ENCODE assay signal across 30 cellular contexts in genomic region chr9:109092587-109092986, GRCh38. TPM values are rescaled to one million over a fixed set of nuclear protein-coding genes. Genes with fewer than 3 reads are reported as not detected.
DNase-seq lines count a peak whose midpoint lies in the region; ATAC-seq, FAIRE-seq and TF ChIP-seq lines count a peak whose summit lies in the region.
"Had no signal": no experiment of that assay in that cellular context is flagged by ENCODE, and none has a peak within 500 bp of the region (broad histone marks: within the 10 kb centered on the region; RNA-seq: fewer than 3 reads in every experiment).

No MANE protein-coding gene starts in this region.

- no peak for ATAC-seq in HG02884 (IDR thresholded peaks at IDR 0.05; ENCODE audit: unreplicated experiment)
- ATAC-seq: HepG2, PC-3 had no signal

- TF ChIP-seq CTCF in cardiac muscle cell (IDR thresholded peaks at IDR 0.05; ENCODE audit: low read depth, low read length) (no peak), right atrium auricular region (IDR thresholded peaks at IDR 0.05) (no peak), OCI-LY3 (IDR thresholded peaks at IDR 0.05; ENCODE audit: low read depth, low read length) (no peak), chondrocyte (IDR thresholded peaks at IDR 0.05) (no peak), neural crest cell (conservative IDR thresholded peaks at IDR 0.05) (no peak)

- H3K27ac Mint-ChIP-seq in chondrocyte (ENCODE audit: unreplicated experiment): peak overlapping the region; percentile 18
- H3K27ac Mint-ChIP-seq in neural crest cell (ENCODE audit: unreplicated experiment): peak overlapping the region; percentile 25
- H3K27ac Mint-ChIP-seq: activated CD4-positive, alpha-beta T cell treated with anti-CD3 and anti-CD28 coated beads, Interleukin-2, amount 10 ng/mL, durations not matched to agents 7 days and 5 days; T-helper 2 cell treated with Interferon-gamma antibody and Interleukin-4, amounts not matched to agents 5 μg/mL and 100 μg/mL, for 36 hours had no signal

- H3K9me3 Mint-ChIP-seq in chondrocyte (ENCODE audit: low read depth): no peaks in the 10 kb centered on the region
- no peaks in the 10 kb centered on the region for H3K9me3 Mint-ChIP-seq in neural crest cell
- H3K9me3 Mint-ChIP-seq: activated CD4-positive, alpha-beta T cell treated with anti-CD3 and anti-CD28 coated beads, Interleukin-2, amount 10 ng/mL, durations not matched to agents 7 days and 5 days; T-helper 2 cell treated with Interferon-gamma antibody and Interleukin-4, amounts not matched to agents 5 μg/mL and 100 μg/mL, for 36 hours had no signal

- H3K36me3 ChIP-seq in cardiac muscle cell (peaks cover 16% of the 10 kb centered on the region), right atrium auricular region (peaks cover 34% of the 10 kb centered on the region), OCI-LY3 (replicated peaks; ENCODE audit: low read depth, low read length) (peaks cover 45% of the 10 kb centered on the region)

- no peaks in the 10 kb centered on the region for H3K27me3 Mint-ChIP-seq in chondrocyte (ENCODE audit: low read depth)
- no peaks in the 10 kb centered on the region for H3K27me3 Mint-ChIP-seq in neural crest cell (ENCODE audit: low read depth)
- H3K27me3 Mint-ChIP-seq: activated CD4-positive, alpha-beta T cell treated with anti-CD3 and anti-CD28 coated beads, Interleukin-2, amount 10 ng/mL, durations not matched to agents 7 days and 5 days had no signal

- H3K27ac ChIP-seq in cardiac muscle cell: peak overlapping the region; percentile 9
- H3K27ac ChIP-seq in right atrium auricular region: no peak overlapping the region
- H3K27ac ChIP-seq in OCI-LY3 (ENCODE audit: low read length): no peak overlapping the region
- H3K27ac ChIP-seq: BLaER1, parathyroid adenoma, testis had no signal

- H3K4me1 ChIP-seq in cardiac muscle cell (ENCODE audit: low read depth) (peaks cover 12% of the 10 kb centered on the region), right atrium auricular region (peaks cover 0 to 39% of the 10 kb centered on the region in 2 donors), OCI-LY3 (ENCODE audit: low read length) (peaks cover 12% of the 10 kb centered on the region)
- H3K4me1 ChIP-seq: BLaER1 had no signal

- H2AFZ ChIP-seq in OCI-LY3 (ENCODE audit: low read depth, low read length): no peak overlapping the region
- H2AFZ ChIP-seq: parathyroid adenoma had no signal

- H3K4me3 Mint-ChIP-seq in chondrocyte (ENCODE audit: unreplicated experiment) (no peak overlapping the region), neural crest cell (no peak overlapping the region)
- H3K4me3 Mint-ChIP-seq: activated CD4-positive, alpha-beta T cell treated with anti-CD3 and anti-CD28 coated beads, Interleukin-2, amount 10 ng/mL, durations not matched to agents 7 days and 5 days; T-helper 2 cell treated with Interferon-gamma antibody and Interleukin-4, amounts not matched to agents 5 μg/mL and 100 μg/mL, for 36 hours had no signal

- H3K9ac ChIP-seq in OCI-LY3 (ENCODE audit: low read length): no peak overlapping the region
- H3K9ac ChIP-seq: BLaER1, parathyroid adenoma had no signal

- peaks cover 43% of the 10 kb centered on the region for H3K79me2 ChIP-seq in OCI-LY3 (ENCODE audit: low read length)

- H3K4me1 Mint-ChIP-seq in chondrocyte (ENCODE audit: low read depth): peaks cover 42% of the 10 kb centered on the region
- H3K4me1 Mint-ChIP-seq in neural crest cell: peaks cover 6% of the 10 kb centered on the region

- H3K4me2 ChIP-seq in OCI-LY3 (ENCODE audit: low read length): peak overlapping the region; percentile 13; the same call in 1 of the 2 replicates
- H3K4me2 ChIP-seq: BLaER1 had no signal

- no peaks in the 10 kb centered on the region for H3K9me3 ChIP-seq in cardiac muscle cell (ENCODE audit: low read depth)
- H3K9me3 ChIP-seq in right atrium auricular region: no peaks in the 10 kb centered on the region
- no peaks in the 10 kb centered on the region for H3K9me3 ChIP-seq in OCI-LY3 (ENCODE audit: insufficient read depth, low read length)
- H3K9me3 ChIP-seq: BLaER1, HAP-1, testis had no signal

- H3K36me3 Mint-ChIP-seq in chondrocyte (ENCODE audit: low read depth) (peaks cover 20% of the 10 kb centered on the region), neural crest cell (ENCODE audit: low read depth) (peaks cover 11% of the 10 kb centered on the region)

- H3K4me3 ChIP-seq in cardiac muscle cell (no peak overlapping the region), right atrium auricular region (no peak overlapping the region), OCI-LY3 (ENCODE audit: low read length) (no peak overlapping the region)
- H3K4me3 ChIP-seq: BLaER1, dorsolateral prefrontal cortex, HAP-1, testis had no signal

- H4K20me1 ChIP-seq in OCI-LY3 (ENCODE audit: insufficient read depth, low read length): peaks cover 61% of the 10 kb centered on the region

- FAIRE-seq in frontal cortex (lab: Jason Lieb, UNC): no peak
- FAIRE-seq: HepG2 had no signal

- H3K27me3 ChIP-seq in cardiac muscle cell: no peaks in the 10 kb centered on the region
- no peaks in the 10 kb centered on the region for H3K27me3 ChIP-seq in right atrium auricular region
- no peaks in the 10 kb centered on the region for H3K27me3 ChIP-seq in OCI-LY3 (ENCODE audit: low read depth, low read length)
- H3K27me3 ChIP-seq: BLaER1, dorsolateral prefrontal cortex, testis had no signal

- DNase-seq in cardiac muscle cell (ENCODE audit: low read depth in 1 of 2, low spot score in 1 of 2) (no peak), right atrium auricular region (ENCODE audit: low spot score) (no peak), chondrocyte (ENCODE audit: low spot score) (no peak), neural crest cell (ENCODE audit: low read depth, low spot score) (no peak), frontal cortex (ENCODE audit: low spot score in 2 of 2) (no peak), OCI-M1 (lab: John Stamatoyannopoulos, UW) (no peak)
- DNase-seq: activated CD4-positive, alpha-beta T cell treated with anti-CD3 and anti-CD28 coated beads, Interleukin-2, amount 10 ng/mL, durations not matched to agents 7 days and 5 days; activated CD8-positive, alpha-beta memory T cell treated with anti-CD3 and anti-CD28 coated beads, Interleukin-2, amount 50 U/mL, for 4 hours; activated effector memory CD4-positive, alpha-beta T cell treated with Interleukin-2 at 50 U/mL for 16 hours; cerebellar nuclear complex; COR-L47; DMS53; dorsolateral prefrontal cortex; hippocampal formation; mammary epithelial cell; MM.1S; NCI-H1105 treated with DMSO at 0.1 percent for 48 hours; NCI-H2029; NCI-H524; PC-3; stimulated activated CD4-positive, alpha-beta T cell treated with anti-CD3 and anti-CD28 coated beads, Interleukin-1b, Interleukin-23, amount 100 ng/mL, for 48 hours; stimulated activated naive CD4-positive, alpha-beta T cell treated with Interleukin-2 at 50 U/mL for 16 hours; testis had no signal

RNA-seq across cellular contexts. Expression of gene TMEM245, which starts 27.2 kb away (rescaled TPM):
- 63.7 and 88.1 TPM in 2 replicates for total RNA-seq in cardiac muscle cell
- polyA plus RNA-seq in cardiac muscle cell: 75.6 and 117 TPM in 2 replicates
- total RNA-seq in right atrium auricular region: 10 to 100 TPM; 89.0 to 95.1 TPM
- total RNA-seq in chondrocyte: 39.6 to 48.3 TPM (median 43.8 TPM) in 3 replicates
- 38.7 and 42.7 TPM in 2 replicates for total RNA-seq in neural crest cell
- total RNA-seq in frontal cortex: 67.3 TPM
